1 cellular context compared by ENCODE assay signal in the genomic region with DNA sequence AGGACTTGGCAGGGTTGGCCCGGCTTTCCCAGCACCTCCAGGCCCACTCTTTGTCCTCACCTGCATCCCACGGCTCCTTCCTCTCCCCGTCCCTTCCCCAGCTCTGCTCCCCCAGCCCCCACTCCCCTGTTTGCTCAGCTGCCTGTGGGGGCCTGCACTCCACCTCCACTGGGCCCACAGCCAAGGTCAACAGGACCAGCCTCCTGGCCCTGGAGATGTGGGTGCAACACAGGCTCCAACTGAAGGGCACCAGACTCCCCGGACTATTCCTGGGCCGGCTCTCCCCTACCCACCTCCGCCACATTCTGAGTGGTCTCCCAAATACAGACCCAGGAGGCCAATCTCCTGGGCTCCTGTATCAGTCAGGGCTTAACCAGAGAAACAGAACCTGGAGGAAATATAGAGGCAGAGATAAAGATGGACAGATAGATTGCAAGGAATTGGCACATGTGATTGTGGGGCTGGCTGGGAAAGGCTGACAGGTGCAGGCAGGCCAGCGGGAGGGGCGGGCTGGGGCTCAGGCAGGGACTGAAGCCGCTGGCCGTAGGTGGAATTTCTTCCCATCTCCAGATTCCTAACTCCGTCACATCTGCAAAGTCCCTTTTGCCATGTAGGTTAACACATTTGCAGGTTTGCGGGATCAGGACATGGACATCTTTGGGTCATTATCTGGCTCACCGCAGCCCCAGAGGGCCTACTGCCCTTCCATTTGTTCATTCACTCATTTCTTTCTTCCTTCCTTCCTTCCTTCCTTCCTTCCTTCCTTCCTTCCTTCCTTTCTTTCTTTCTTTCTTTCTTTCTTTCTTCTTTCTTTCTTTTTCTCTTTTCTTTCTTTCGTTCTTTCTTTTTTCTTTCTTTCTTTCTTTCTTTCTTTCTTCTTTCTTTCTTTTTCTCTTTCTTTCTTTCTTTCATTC.
TF ChIP-seq lines count a peak whose summit lies in the region.

No MANE protein-coding gene starts in this region.

TF ChIP-seq in HepG2, 621 proteins besides CTCF, POLR2A, EP300 and RAD21 (continued from another document and continues in another):
- TF ChIP-seq SP1 (IDR thresholded peaks at IDR 0.05) (no peak), SP1 (CRISPR knock-in tag; IDR thresholded peaks at IDR 0.05) (peak; percentile 55; the same call in 1 of the 2 replicates), ZNF782 (CRISPR knock-in tag; IDR thresholded peaks at IDR 0.05; ENCODE audit: borderline replicate concordance) (no peak), ZNF75D (CRISPR knock-in tag; IDR thresholded peaks at IDR 0.05; ENCODE audit: borderline replicate concordance) (no peak), ZNF737 (CRISPR knock-in tag; IDR thresholded peaks at IDR 0.05; ENCODE audit: borderline replicate concordance) (no peak), SMC3 (IDR thresholded peaks at IDR 0.05; ENCODE audit: low read length) (no peak), ZNF615 (CRISPR knock-in tag; IDR thresholded peaks at IDR 0.05; ENCODE audit: borderline replicate concordance) (no peak), ZNF772 (CRISPR knock-in tag; IDR thresholded peaks at IDR 0.05) (peak; percentile 43; the same call in 1 of the 2 replicates), HOXD1 (CRISPR knock-in tag; IDR thresholded peaks at IDR 0.05) (peak; percentile 18; the same call in 1 of the 2 replicates), ZFP1 (CRISPR knock-in tag; IDR thresholded peaks at IDR 0.05) (no peak), ZNF766 (CRISPR knock-in tag; IDR thresholded peaks at IDR 0.05; ENCODE audit: borderline replicate concordance) (no peak), ZNF598 (CRISPR knock-in tag; IDR thresholded peaks at IDR 0.05; ENCODE audit: borderline replicate concordance) (0 out of 2 replicates have a peak, but pooled peaks have one; percentile 18), U2AF1 (optimal IDR thresholded peaks at IDR 0.05; ENCODE audit: low read depth, low read length) (peak; percentile 75), ZNF101 (CRISPR knock-in tag; IDR thresholded peaks at IDR 0.05; ENCODE audit: borderline replicate concordance, low read depth) (no peak), ZNF589 (CRISPR knock-in tag; conservative IDR thresholded peaks at IDR 0.05) (0 out of 2 replicates have a peak, but pooled peaks have one; percentile 80), ZNF605 (CRISPR knock-in tag; IDR thresholded peaks at IDR 0.05) (peak; percentile 19; the same call in 1 of the 2 replicates), NCOA2 (CRISPR knock-in tag; IDR thresholded peaks at IDR 0.05) (peak; percentile 82), KAT8 (CRISPR knock-in tag; IDR thresholded peaks at IDR 0.05) (peak; percentile 67), HOXA3 (CRISPR knock-in tag; IDR thresholded peaks at IDR 0.05) (peak; percentile 56; the same call in 1 of the 2 replicates), CENPT (CRISPR knock-in tag; IDR thresholded peaks at IDR 0.05; ENCODE audit: low read depth) (no peak), ISX (CRISPR knock-in tag; conservative IDR thresholded peaks at IDR 0.05) (no peak), SOX6 (IDR thresholded peaks at IDR 0.05) (no peak), SOX6 (CRISPR knock-in tag; IDR thresholded peaks at IDR 0.05) (peak; percentile 74), IKZF4 (CRISPR knock-in tag; IDR thresholded peaks at IDR 0.05; ENCODE audit: borderline replicate concordance, low read depth, not compliant biosample characterization) (peak; percentile 65), ZFX (CRISPR knock-in tag; IDR thresholded peaks at IDR 0.05; ENCODE audit: low read depth) (peak; percentile 80), RBFOX2 (IDR thresholded peaks at IDR 0.05; ENCODE audit: low read depth, low read length) (peak; percentile 63)
- TF ChIP-seq, protein P1, sequence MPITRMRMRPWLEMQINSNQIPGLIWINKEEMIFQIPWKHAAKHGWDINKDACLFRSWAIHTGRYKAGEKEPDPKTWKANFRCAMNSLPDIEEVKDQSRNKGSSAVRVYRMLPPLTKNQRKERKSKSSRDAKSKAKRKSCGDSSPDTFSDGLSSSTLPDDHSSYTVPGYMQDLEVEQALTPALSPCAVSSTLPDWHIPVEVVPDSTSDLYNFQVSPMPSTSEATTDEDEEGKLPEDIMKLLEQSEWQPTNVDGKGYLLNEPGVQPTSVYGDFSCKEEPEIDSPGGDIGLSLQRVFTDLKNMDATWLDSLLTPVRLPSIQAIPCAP (CRISPR knock-in tag; IDR thresholded peaks at IDR 0.05; ENCODE audit: low read depth), result no peak
- TF ChIP-seq, protein P2, sequence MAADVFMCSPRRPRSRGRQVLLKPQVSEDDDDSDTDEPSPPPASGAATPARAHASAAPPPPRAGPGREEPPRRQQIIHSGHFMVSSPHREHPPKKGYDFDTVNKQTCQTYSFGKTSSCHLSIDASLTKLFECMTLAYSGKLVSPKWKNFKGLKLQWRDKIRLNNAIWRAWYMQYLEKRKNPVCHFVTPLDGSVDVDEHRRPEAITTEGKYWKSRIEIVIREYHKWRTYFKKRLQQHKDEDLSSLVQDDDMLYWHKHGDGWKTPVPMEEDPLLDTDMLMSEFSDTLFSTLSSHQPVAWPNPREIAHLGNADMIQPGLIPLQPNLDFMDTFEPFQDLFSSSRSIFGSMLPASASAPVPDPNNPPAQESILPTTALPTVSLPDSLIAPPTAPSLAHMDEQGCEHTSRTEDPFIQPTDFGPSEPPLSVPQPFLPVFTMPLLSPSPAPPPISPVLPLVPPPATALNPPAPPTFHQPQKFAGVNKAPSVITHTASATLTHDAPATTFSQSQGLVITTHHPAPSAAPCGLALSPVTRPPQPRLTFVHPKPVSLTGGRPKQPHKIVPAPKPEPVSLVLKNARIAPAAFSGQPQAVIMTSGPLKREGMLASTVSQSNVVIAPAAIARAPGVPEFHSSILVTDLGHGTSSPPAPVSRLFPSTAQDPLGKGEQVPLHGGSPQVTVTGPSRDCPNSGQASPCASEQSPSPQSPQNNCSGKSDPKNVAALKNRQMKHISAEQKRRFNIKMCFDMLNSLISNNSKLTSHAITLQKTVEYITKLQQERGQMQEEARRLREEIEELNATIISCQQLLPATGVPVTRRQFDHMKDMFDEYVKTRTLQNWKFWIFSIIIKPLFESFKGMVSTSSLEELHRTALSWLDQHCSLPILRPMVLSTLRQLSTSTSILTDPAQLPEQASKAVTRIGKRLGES (CRISPR knock-in tag; IDR thresholded peaks at IDR 0.05; ENCODE audit: borderline replicate concordance), result no peak
- TF ChIP-seq, protein P3, sequence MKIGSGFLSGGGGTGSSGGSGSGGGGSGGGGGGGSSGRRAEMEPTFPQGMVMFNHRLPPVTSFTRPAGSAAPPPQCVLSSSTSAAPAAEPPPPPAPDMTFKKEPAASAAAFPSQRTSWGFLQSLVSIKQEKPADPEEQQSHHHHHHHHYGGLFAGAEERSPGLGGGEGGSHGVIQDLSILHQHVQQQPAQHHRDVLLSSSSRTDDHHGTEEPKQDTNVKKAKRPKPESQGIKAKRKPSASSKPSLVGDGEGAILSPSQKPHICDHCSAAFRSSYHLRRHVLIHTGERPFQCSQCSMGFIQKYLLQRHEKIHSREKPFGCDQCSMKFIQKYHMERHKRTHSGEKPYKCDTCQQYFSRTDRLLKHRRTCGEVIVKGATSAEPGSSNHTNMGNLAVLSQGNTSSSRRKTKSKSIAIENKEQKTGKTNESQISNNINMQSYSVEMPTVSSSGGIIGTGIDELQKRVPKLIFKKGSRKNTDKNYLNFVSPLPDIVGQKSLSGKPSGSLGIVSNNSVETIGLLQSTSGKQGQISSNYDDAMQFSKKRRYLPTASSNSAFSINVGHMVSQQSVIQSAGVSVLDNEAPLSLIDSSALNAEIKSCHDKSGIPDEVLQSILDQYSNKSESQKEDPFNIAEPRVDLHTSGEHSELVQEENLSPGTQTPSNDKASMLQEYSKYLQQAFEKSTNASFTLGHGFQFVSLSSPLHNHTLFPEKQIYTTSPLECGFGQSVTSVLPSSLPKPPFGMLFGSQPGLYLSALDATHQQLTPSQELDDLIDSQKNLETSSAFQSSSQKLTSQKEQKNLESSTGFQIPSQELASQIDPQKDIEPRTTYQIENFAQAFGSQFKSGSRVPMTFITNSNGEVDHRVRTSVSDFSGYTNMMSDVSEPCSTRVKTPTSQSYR (CRISPR knock-in tag; IDR thresholded peaks at IDR 0.05; ENCODE audit: borderline replicate concordance), result peak; percentile 98
- TF ChIP-seq, protein P4, sequence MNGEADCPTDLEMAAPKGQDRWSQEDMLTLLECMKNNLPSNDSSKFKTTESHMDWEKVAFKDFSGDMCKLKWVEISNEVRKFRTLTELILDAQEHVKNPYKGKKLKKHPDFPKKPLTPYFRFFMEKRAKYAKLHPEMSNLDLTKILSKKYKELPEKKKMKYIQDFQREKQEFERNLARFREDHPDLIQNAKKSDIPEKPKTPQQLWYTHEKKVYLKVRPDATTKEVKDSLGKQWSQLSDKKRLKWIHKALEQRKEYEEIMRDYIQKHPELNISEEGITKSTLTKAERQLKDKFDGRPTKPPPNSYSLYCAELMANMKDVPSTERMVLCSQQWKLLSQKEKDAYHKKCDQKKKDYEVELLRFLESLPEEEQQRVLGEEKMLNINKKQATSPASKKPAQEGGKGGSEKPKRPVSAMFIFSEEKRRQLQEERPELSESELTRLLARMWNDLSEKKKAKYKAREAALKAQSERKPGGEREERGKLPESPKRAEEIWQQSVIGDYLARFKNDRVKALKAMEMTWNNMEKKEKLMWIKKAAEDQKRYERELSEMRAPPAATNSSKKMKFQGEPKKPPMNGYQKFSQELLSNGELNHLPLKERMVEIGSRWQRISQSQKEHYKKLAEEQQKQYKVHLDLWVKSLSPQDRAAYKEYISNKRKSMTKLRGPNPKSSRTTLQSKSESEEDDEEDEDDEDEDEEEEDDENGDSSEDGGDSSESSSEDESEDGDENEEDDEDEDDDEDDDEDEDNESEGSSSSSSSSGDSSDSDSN (CRISPR knock-in tag; IDR thresholded peaks at IDR 0.05), result peak; percentile 57
- TF ChIP-seq, protein P5, sequence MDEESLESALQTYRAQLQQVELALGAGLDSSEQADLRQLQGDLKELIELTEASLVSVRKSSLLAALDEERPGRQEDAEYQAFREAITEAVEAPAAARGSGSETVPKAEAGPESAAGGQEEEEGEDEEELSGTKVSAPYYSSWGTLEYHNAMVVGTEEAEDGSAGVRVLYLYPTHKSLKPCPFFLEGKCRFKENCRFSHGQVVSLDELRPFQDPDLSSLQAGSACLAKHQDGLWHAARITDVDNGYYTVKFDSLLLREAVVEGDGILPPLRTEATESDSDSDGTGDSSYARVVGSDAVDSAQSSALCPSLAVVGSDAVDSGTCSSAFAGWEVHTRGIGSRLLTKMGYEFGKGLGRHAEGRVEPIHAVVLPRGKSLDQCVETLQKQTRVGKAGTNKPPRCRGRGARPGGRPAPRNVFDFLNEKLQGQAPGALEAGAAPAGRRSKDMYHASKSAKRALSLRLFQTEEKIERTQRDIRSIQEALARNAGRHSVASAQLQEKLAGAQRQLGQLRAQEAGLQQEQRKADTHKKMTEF (CRISPR knock-in tag; IDR thresholded peaks at IDR 0.05), result peak; percentile 70; the same call in 1 of the 2 replicates
- TF ChIP-seq, protein P6, sequence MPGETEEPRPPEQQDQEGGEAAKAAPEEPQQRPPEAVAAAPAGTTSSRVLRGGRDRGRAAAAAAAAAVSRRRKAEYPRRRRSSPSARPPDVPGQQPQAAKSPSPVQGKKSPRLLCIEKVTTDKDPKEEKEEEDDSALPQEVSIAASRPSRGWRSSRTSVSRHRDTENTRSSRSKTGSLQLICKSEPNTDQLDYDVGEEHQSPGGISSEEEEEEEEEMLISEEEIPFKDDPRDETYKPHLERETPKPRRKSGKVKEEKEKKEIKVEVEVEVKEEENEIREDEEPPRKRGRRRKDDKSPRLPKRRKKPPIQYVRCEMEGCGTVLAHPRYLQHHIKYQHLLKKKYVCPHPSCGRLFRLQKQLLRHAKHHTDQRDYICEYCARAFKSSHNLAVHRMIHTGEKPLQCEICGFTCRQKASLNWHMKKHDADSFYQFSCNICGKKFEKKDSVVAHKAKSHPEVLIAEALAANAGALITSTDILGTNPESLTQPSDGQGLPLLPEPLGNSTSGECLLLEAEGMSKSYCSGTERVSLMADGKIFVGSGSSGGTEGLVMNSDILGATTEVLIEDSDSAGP (CRISPR knock-in tag; IDR thresholded peaks at IDR 0.05; ENCODE audit: borderline replicate concordance), result peak; percentile 73
- TF ChIP-seq, protein P7, sequence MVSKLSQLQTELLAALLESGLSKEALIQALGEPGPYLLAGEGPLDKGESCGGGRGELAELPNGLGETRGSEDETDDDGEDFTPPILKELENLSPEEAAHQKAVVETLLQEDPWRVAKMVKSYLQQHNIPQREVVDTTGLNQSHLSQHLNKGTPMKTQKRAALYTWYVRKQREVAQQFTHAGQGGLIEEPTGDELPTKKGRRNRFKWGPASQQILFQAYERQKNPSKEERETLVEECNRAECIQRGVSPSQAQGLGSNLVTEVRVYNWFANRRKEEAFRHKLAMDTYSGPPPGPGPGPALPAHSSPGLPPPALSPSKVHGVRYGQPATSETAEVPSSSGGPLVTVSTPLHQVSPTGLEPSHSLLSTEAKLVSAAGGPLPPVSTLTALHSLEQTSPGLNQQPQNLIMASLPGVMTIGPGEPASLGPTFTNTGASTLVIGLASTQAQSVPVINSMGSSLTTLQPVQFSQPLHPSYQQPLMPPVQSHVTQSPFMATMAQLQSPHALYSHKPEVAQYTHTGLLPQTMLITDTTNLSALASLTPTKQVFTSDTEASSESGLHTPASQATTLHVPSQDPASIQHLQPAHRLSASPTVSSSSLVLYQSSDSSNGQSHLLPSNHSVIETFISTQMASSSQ (IDR thresholded peaks at IDR 0.05; ENCODE audit: low read depth), result peak; percentile 65; the same call in 1 of the 2 replicates
- TF ChIP-seq, protein P7 (CRISPR knock-in tag; IDR thresholded peaks at IDR 0.05; ENCODE audit: borderline replicate concordance), result peak; percentile 76; the same call in 1 of the 2 replicates
- TF ChIP-seq, protein P8, sequence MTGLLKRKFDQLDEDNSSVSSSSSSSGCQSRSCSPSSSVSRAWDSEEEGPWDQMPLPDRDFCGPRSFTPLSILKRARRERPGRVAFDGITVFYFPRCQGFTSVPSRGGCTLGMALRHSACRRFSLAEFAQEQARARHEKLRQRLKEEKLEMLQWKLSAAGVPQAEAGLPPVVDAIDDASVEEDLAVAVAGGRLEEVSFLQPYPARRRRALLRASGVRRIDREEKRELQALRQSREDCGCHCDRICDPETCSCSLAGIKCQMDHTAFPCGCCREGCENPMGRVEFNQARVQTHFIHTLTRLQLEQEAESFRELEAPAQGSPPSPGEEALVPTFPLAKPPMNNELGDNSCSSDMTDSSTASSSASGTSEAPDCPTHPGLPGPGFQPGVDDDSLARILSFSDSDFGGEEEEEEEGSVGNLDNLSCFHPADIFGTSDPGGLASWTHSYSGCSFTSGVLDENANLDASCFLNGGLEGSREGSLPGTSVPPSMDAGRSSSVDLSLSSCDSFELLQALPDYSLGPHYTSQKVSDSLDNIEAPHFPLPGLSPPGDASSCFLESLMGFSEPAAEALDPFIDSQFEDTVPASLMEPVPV (CRISPR knock-in tag; IDR thresholded peaks at IDR 0.05), result peak; percentile 24; the same call in 1 of the 2 replicates
